Comparison of ENCODE assay signal across 1 cellular context in the genomic region with DNA sequence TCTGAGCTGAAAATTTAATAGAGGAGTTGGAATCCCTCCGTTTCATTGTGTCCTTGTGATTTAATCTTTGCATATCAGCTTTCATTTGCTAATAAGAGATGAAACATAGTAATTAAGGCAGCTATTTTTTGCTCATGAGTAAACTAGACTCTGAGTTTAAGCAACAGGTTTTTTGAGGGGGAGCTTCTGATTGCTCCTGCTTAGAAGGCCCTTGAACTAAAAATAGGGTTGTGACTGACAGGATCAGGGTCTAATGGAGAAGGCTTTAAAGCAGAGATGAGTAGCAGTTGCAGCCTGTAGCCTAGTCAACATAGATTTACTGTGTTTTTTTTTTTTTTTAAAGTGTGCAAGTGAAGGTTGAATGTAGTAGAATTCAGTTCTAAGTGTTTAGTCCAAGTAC.
TF ChIP-seq lines count a peak whose summit lies in the region.

No MANE protein-coding gene starts in this region.

TF ChIP-seq in HepG2, 621 proteins besides CTCF, POLR2A, EP300 and RAD21:
- no peak for TF ChIP-seq ZNF337 (CRISPR knock-in tag; IDR thresholded peaks at IDR 0.05; ENCODE audit: borderline replicate concordance, low read depth)
- TF ChIP-seq, protein P1, sequence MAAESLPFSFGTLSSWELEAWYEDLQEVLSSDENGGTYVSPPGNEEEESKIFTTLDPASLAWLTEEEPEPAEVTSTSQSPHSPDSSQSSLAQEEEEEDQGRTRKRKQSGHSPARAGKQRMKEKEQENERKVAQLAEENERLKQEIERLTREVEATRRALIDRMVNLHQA (CRISPR knock-in tag; IDR thresholded peaks at IDR 0.05), result no peak
- TF ChIP-seq ZNF441 (CRISPR knock-in tag; IDR thresholded peaks at IDR 0.05; ENCODE audit: borderline replicate concordance), result no peak
- TF ChIP-seq ZNF510 (CRISPR knock-in tag; IDR thresholded peaks at IDR 0.05; ENCODE audit: low read depth), result no peak
- TF ChIP-seq ZNF724P (CRISPR knock-in tag; IDR thresholded peaks at IDR 0.05; ENCODE audit: borderline replicate concordance), result no peak
- TF ChIP-seq, protein P2, sequence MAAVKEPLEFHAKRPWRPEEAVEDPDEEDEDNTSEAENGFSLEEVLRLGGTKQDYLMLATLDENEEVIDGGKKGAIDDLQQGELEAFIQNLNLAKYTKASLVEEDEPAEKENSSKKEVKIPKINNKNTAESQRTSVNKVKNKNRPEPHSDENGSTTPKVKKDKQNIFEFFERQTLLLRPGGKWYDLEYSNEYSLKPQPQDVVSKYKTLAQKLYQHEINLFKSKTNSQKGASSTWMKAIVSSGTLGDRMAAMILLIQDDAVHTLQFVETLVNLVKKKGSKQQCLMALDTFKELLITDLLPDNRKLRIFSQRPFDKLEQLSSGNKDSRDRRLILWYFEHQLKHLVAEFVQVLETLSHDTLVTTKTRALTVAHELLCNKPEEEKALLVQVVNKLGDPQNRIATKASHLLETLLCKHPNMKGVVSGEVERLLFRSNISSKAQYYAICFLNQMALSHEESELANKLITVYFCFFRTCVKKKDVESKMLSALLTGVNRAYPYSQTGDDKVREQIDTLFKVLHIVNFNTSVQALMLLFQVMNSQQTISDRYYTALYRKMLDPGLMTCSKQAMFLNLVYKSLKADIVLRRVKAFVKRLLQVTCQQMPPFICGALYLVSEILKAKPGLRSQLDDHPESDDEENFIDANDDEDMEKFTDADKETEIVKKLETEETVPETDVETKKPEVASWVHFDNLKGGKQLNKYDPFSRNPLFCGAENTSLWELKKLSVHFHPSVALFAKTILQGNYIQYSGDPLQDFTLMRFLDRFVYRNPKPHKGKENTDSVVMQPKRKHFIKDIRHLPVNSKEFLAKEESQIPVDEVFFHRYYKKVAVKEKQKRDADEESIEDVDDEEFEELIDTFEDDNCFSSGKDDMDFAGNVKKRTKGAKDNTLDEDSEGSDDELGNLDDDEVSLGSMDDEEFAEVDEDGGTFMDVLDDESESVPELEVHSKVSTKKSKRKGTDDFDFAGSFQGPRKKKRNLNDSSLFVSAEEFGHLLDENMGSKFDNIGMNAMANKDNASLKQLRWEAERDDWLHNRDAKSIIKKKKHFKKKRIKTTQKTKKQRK (IDR thresholded peaks at IDR 0.05; ENCODE audit: low read length), result no peak
- no peak for TF ChIP-seq TBX3 (IDR thresholded peaks at IDR 0.05; ENCODE audit: borderline replicate concordance)
- TF ChIP-seq, protein P3, sequence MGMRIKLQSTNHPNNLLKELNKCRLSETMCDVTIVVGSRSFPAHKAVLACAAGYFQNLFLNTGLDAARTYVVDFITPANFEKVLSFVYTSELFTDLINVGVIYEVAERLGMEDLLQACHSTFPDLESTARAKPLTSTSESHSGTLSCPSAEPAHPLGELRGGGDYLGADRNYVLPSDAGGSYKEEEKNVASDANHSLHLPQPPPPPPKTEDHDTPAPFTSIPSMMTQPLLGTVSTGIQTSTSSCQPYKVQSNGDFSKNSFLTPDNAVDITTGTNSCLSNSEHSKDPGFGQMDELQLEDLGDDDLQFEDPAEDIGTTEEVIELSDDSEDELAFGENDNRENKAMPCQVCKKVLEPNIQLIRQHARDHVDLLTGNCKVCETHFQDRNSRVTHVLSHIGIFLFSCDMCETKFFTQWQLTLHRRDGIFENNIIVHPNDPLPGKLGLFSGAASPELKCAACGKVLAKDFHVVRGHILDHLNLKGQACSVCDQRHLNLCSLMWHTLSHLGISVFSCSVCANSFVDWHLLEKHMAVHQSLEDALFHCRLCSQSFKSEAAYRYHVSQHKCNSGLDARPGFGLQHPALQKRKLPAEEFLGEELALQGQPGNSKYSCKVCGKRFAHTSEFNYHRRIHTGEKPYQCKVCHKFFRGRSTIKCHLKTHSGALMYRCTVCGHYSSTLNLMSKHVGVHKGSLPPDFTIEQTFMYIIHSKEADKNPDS (CRISPR knock-in tag; IDR thresholded peaks at IDR 0.05), result no peak
- no peak for TF ChIP-seq NBN (conservative IDR thresholded peaks at IDR 0.05)
- TF ChIP-seq, protein P4, sequence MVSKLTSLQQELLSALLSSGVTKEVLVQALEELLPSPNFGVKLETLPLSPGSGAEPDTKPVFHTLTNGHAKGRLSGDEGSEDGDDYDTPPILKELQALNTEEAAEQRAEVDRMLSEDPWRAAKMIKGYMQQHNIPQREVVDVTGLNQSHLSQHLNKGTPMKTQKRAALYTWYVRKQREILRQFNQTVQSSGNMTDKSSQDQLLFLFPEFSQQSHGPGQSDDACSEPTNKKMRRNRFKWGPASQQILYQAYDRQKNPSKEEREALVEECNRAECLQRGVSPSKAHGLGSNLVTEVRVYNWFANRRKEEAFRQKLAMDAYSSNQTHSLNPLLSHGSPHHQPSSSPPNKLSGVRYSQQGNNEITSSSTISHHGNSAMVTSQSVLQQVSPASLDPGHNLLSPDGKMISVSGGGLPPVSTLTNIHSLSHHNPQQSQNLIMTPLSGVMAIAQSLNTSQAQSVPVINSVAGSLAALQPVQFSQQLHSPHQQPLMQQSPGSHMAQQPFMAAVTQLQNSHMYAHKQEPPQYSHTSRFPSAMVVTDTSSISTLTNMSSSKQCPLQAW (CRISPR knock-in tag; IDR thresholded peaks at IDR 0.05), result no peak
- TF ChIP-seq ZNF382 (CRISPR knock-in tag; IDR thresholded peaks at IDR 0.05; ENCODE audit: borderline replicate concordance), result no peak
- TF ChIP-seq ZNF251 (CRISPR knock-in tag; IDR thresholded peaks at IDR 0.05), result no peak
- TF ChIP-seq, protein P5, sequence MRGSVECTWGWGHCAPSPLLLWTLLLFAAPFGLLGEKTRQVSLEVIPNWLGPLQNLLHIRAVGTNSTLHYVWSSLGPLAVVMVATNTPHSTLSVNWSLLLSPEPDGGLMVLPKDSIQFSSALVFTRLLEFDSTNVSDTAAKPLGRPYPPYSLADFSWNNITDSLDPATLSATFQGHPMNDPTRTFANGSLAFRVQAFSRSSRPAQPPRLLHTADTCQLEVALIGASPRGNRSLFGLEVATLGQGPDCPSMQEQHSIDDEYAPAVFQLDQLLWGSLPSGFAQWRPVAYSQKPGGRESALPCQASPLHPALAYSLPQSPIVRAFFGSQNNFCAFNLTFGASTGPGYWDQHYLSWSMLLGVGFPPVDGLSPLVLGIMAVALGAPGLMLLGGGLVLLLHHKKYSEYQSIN (CRISPR knock-in tag; IDR thresholded peaks at IDR 0.05; ENCODE audit: borderline replicate concordance), result no peak
- TF ChIP-seq, protein P6, sequence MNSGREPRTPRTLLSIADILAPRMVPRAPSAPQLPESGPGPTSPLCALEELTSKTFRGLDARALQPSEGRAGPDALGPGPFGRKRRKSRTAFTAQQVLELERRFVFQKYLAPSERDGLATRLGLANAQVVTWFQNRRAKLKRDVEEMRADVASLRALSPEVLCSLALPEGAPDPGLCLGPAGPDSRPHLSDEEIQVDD (CRISPR knock-in tag; IDR thresholded peaks at IDR 0.05; ENCODE audit: borderline replicate concordance), result no peak
- TF ChIP-seq PITX1 (CRISPR knock-in tag; IDR thresholded peaks at IDR 0.05), result no peak
- TF ChIP-seq GATAD2A (CRISPR knock-in tag; IDR thresholded peaks at IDR 0.05), result no peak
- no peak for TF ChIP-seq ZNF431 (CRISPR knock-in tag; IDR thresholded peaks at IDR 0.05; ENCODE audit: borderline replicate concordance, low read depth)
